ENCODE assay signal across 7 cellular contexts in genomic region chr19:18317998-18318800, GRCh38. TPM values are rescaled to one million over a fixed set of nuclear protein-coding genes. Genes with fewer than 3 reads are reported as not detected.
DNase-seq lines count a peak whose midpoint lies in the region; ATAC-seq and TF ChIP-seq lines count a peak whose summit lies in the region.

No MANE protein-coding gene starts in this region.

- H3K27ac ChIP-seq in OCI-LY1 (ENCODE audit: low read depth, low read length, poor library complexity, severe bottlenecking) (peak overlapping the region; percentile 61), left lung (peak overlapping the region; percentile 81 to 91), temporal lobe (ENCODE audit: low read depth, low read length) (peak overlapping the region; percentile 27)

- H3K9me2 ChIP-seq in OCI-LY1 (ENCODE audit: low read depth, low read length) = no peaks in the 10 kb centered on the region

- in situ Hi-C loops in ACHN (cut with HindIII; ENCODE audit: low pct_ligation_motif_present, low pct_unique_long_range_greater_than_20kb, low sequenced_read_pairs) = no loop called here

- H3K79me2 ChIP-seq in OCI-LY1 (ENCODE audit: insufficient read depth, low read length) = peaks cover 13% of the 10 kb centered on the region

- H3K9me3 ChIP-seq in OCI-LY1 (ENCODE audit: low read length) = no peaks in the 10 kb centered on the region
- H3K9me3 ChIP-seq in left lung = no peaks in the 10 kb centered on the region

- TF ChIP-seq CTCF in OCI-LY1 (IDR thresholded peaks at IDR 0.05; ENCODE audit: low read length) (no peak), left lung (IDR thresholded peaks at IDR 0.05) (no peak)

- intact Hi-C loops in left lung (cut with DNase I) = no loop called here

- DNase-seq in activated effector memory CD4-positive, alpha-beta T cell treated with Interleukin-2 at 50 U/mL for 16 hours = peak; percentile 38
- DNase-seq in left lung = peak; percentile 68 to 85
- DNase-seq in effector CD4-positive, alpha-beta T cell = no peak
- no peak for DNase-seq in ACHN

- H3K4me2 ChIP-seq in OCI-LY1 (ENCODE audit: low read length) = peak overlapping the region; percentile 9; the same call in 1 of the 2 replicates

- H3F3A ChIP-seq in OCI-LY1 (ENCODE audit: insufficient read depth, low read length) = no peaks in the 10 kb centered on the region

- H4K20me1 ChIP-seq in OCI-LY1 (ENCODE audit: insufficient read depth, low read length) = no peaks in the 10 kb centered on the region

- no peak overlapping the region for H3K4me3 ChIP-seq in OCI-LY1 (ENCODE audit: low read depth, low read length, poor library complexity, severe bottlenecking)
- no peak overlapping the region for H3K4me3 ChIP-seq in left lung

- H2AFZ ChIP-seq in OCI-LY1 (ENCODE audit: low read length) = no peak overlapping the region

- H3K4me1 ChIP-seq in OCI-LY1 (ENCODE audit: insufficient read depth, low read length, severe bottlenecking) (peaks cover 44% of the 10 kb centered on the region), left lung (peaks cover 23 to 65% of the 10 kb centered on the region in 2 donors)

- ATAC-seq in left lung (no peak), HG02970 (IDR thresholded peaks at IDR 0.05; ENCODE audit: low FRiP score, unreplicated experiment) (no peak)

- H3K9ac ChIP-seq in OCI-LY1 (ENCODE audit: low read length) = no peak overlapping the region; the same call in 1 of the 2 replicates

- no peaks in the 10 kb centered on the region for H3K27me3 ChIP-seq in OCI-LY1 (ENCODE audit: insufficient read depth, low read length)
- H3K27me3 ChIP-seq in left lung = no peaks in the 10 kb centered on the region

- peaks cover 27% of the 10 kb centered on the region; the same call in 1 of the 2 replicates for H3K36me3 ChIP-seq in OCI-LY1 (ENCODE audit: insufficient read depth, low read length)
- H3K36me3 ChIP-seq in left lung = peaks cover 0 to 16% of the 10 kb centered on the region in 2 donors

RNA-seq across cellular contexts. Expression of gene LSM4, which starts 4.7 kb away (rescaled TPM):
- total RNA-seq in left lung (100 to 1,000 TPM in 1 of 2 donors, 10 to 100 TPM in 1; 87.8 to 121 TPM), temporal lobe (58.0 TPM)

RNA-seq across cellular contexts. Expression of gene PGPEP1, which starts 22.2 kb away (rescaled TPM):
- total RNA-seq in left lung (10 to 100 TPM; 36.7 to 39.5 TPM), temporal lobe (15.5 TPM)

RNA-seq across cellular contexts. Expression of gene JUND, which starts 36.8 kb away (rescaled TPM):
- total RNA-seq in left lung (100 to 1,000 TPM; 179 to 232 TPM), temporal lobe (46.0 TPM)

RNA-seq across cellular contexts. Expression of gene IQCN, which starts 43.9 kb away (rescaled TPM):
- 1 to 10 TPM; 3.0 to 5.8 TPM for total RNA-seq in left lung
- 0.49 TPM for total RNA-seq in temporal lobe

Comparison
In these comparisons a context has a peak if more than half of its experiments do, and no peak if none do; other contexts are left out.
1. H3K27ac ChIP-seq: peak in every context shown above with its lines; median percentile 86 in left lung; 61 in OCI-LY1; 27 in temporal lobe.
2. DNase-seq: peak in activated effector memory CD4-positive, alpha-beta T cell treated with Interleukin-2 at 50 U/mL for 16 hours (single experiment) and left lung (2 of 2); none in effector CD4-positive, alpha-beta T cell (single experiment) and ACHN (single experiment).